ENCODE assay signal across 14 cellular contexts in the genomic region with DNA sequence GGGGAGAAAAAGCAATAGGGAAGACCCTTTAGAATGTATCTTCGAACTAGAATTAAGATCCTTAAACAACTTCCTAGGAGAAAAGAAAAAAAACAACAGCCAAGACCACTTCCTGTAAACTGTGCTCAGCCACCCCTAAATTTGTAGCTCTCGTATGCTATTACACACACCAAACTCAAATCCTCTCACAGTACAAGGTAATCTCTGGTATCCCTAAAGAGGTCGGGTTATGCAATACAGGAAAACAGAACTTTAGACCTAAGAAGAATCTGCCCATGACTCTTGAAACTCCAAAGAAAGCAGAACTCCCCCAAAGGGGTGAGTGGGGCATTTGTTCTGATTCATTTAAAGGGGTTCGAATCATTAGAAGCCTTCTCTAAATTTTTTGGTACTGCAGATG.
DNase-seq lines count a peak whose midpoint lies in the region; ATAC-seq and TF ChIP-seq lines count a peak whose summit lies in the region.
"Had no signal": no experiment of that assay in that cellular context is flagged by ENCODE, and none has a peak within 500 bp of the region (broad histone marks: within the 10 kb centered on the region; RNA-seq: fewer than 3 reads in every experiment).

No MANE protein-coding gene starts in this region.

- H3K27me3 Mint-ChIP-seq in CD4-positive, CD25-positive, alpha-beta regulatory T cell = no peaks in the 10 kb centered on the region

- H3K79me2 ChIP-seq in OCI-LY3 (ENCODE audit: low read length) = no peaks in the 10 kb centered on the region

- H3K4me2 ChIP-seq in OCI-LY3 (ENCODE audit: low read length) = peak overlapping the region; percentile 85

- no peaks in the 10 kb centered on the region for H4K20me1 ChIP-seq in OCI-LY3 (ENCODE audit: insufficient read depth, low read length)

- no peaks in the 10 kb centered on the region for H3K9me3 Mint-ChIP-seq in CD4-positive, CD25-positive, alpha-beta regulatory T cell

- peak overlapping the region; percentile 91 for H2AFZ ChIP-seq in OCI-LY3 (ENCODE audit: low read depth, low read length)

- ATAC-seq in CD4-positive, CD25-positive, alpha-beta regulatory T cell (ENCODE audit: low read depth in 2 of 2) = no peak
- ATAC-seq in GM19351 (IDR thresholded peaks at IDR 0.05; ENCODE audit: unreplicated experiment) (peak; percentile 43), omental fat pad (ENCODE audit: low FRiP score) (no peak), HG03139 (IDR thresholded peaks at IDR 0.05; ENCODE audit: unreplicated experiment) (no peak)

- H3K4me1 ChIP-seq in CD4-positive, CD25-positive, alpha-beta regulatory T cell (ENCODE audit: control insufficient read depth, insufficient read depth, low read length, poor library complexity, severe bottlenecking) = peaks cover 4% of the 10 kb centered on the region
- H3K4me1 ChIP-seq in OCI-LY3 (ENCODE audit: low read length) = peaks cover 17% of the 10 kb centered on the region

- TF ChIP-seq CTCF in OCI-LY3 (IDR thresholded peaks at IDR 0.05; ENCODE audit: low read depth, low read length) (no peak), omental fat pad (IDR thresholded peaks at IDR 0.05) (no peak)

- peak in 1 of 3 donors; percentile 18 for DNase-seq in CD4-positive, CD25-positive, alpha-beta regulatory T cell
- DNase-seq in iris pigment epithelial cell (ENCODE audit: low read depth) = peak; percentile 57
- DNase-seq in omental fat pad (ENCODE audit: low spot score) = no peak
- DNase-seq in activated effector memory CD4-positive, alpha-beta T cell treated with Interleukin-2 at 50 U/mL for 16 hours = no peak
- DNase-seq in NCI-H2107 treated with DMSO at 0.1 percent for 48 hours (lab: John Stamatoyannopoulos, UW; ENCODE audit: unreplicated experiment) = no peak
- DNase-seq: activated CD8-positive, alpha-beta memory T cell treated with anti-CD3 and anti-CD28 coated beads, Interleukin-2, amount 50 U/mL, for 4 hours; NCI-H2029 treated with DMSO at 0.1 percent for 48 hours; stimulated activated CD4-positive, alpha-beta T cell treated with anti-CD3 and anti-CD28 coated beads, Interleukin-4, amount 100 ng/mL, for 4 hours had no signal

- H3K36me3 Mint-ChIP-seq in CD4-positive, CD25-positive, alpha-beta regulatory T cell = no peaks in the 10 kb centered on the region

- H3K27ac Mint-ChIP-seq in CD4-positive, CD25-positive, alpha-beta regulatory T cell = peak overlapping the region in 2 of 3 donors; percentile 27 to 43

- peak overlapping the region in 3 of 4 donors; percentile 15 to 51 (median 42) for H3K4me3 Mint-ChIP-seq in CD4-positive, CD25-positive, alpha-beta regulatory T cell

- H3K36me3 ChIP-seq in CD4-positive, CD25-positive, alpha-beta regulatory T cell (ENCODE audit: control insufficient read depth, insufficient read depth, low read length) = no peaks in the 10 kb centered on the region
- H3K36me3 ChIP-seq in OCI-LY3 (replicated peaks; ENCODE audit: low read depth, low read length) = no peaks in the 10 kb centered on the region
- H3K36me3 ChIP-seq: neutrophil, thoracic aorta had no signal

- no peak overlapping the region for H3K4me3 ChIP-seq in CD4-positive, CD25-positive, alpha-beta regulatory T cell (ENCODE audit: low read depth, low read length)
- peak overlapping the region; percentile 73 for H3K4me3 ChIP-seq in OCI-LY3 (ENCODE audit: low read length)
- H3K4me3 ChIP-seq: SK-N-MC, thoracic aorta had no signal

- no peaks in the 10 kb centered on the region for H3K9me3 ChIP-seq in CD4-positive, CD25-positive, alpha-beta regulatory T cell (ENCODE audit: control insufficient read depth in 2 of 2, low read length in 2 of 2)
- no peaks in the 10 kb centered on the region for H3K9me3 ChIP-seq in OCI-LY3 (ENCODE audit: insufficient read depth, low read length)
- H3K9me3 ChIP-seq: neutrophil, thoracic aorta had no signal

- H3K4me1 Mint-ChIP-seq in CD4-positive, CD25-positive, alpha-beta regulatory T cell = peaks cover 5 to 20% (median 14%) of the 10 kb centered on the region in 4 donors

- no peaks in the 10 kb centered on the region for H3K27me3 ChIP-seq in CD4-positive, CD25-positive, alpha-beta regulatory T cell (ENCODE audit: control insufficient read depth, insufficient read depth, low read length)
- H3K27me3 ChIP-seq in OCI-LY3 (ENCODE audit: low read depth, low read length) = no peaks in the 10 kb centered on the region
- H3K27me3 ChIP-seq: neutrophil had no signal

- H3K27ac ChIP-seq in CD4-positive, CD25-positive, alpha-beta regulatory T cell (ENCODE audit: insufficient read depth, low read length, poor library complexity, severe bottlenecking) = no peak overlapping the region
- no peak overlapping the region for H3K27ac ChIP-seq in OCI-LY3 (ENCODE audit: low read length)
- H3K27ac ChIP-seq: neutrophil, SK-N-MC, thoracic aorta had no signal

- H3K9ac ChIP-seq in OCI-LY3 (ENCODE audit: low read length) = peak overlapping the region; percentile 51
